Comparison of ENCODE assay signal across 25 cellular contexts in genomic region chr6:151561238-151561637, GRCh38.
"Had no signal": no experiment of that assay in that cellular context is flagged by ENCODE, and none has a peak within 500 bp of the region (broad histone marks: within the 10 kb centered on the region; RNA-seq: fewer than 3 reads in every experiment).

No MANE protein-coding gene starts in this region.

- DNase-seq: cortex of kidney; effector CD8-positive, alpha-beta T cell; effector memory CD8-positive, alpha-beta T cell; endodermal cell; erythroblast; esophagus squamous epithelium; foreskin melanocyte; gastrocnemius medialis; glutamatergic neuron; head of caudate nucleus; heart right ventricle; hippocampal formation; left cardiac atrium; left lung; left ventricle myocardium superior; lower lobe of right lung; mesenchymal stem cell; mucosa of descending colon; naive B cell had no signal

- H3K27ac Mint-ChIP-seq: dendritic cell treated with granulocyte-macrophage colony-stimulating factor and Interleukin-4, amounts not matched to agents 40 ng/mL and 50 ng/mL, for 4 days; effector memory CD8-positive, alpha-beta T cell; endodermal cell; mesothelial cell of epicardium; naive B cell had no signal

- H3K27me3 ChIP-seq: gastrocnemius medialis, left lung had no signal

- H3K4me1 Mint-ChIP-seq: endodermal cell, mesothelial cell of epicardium, naive B cell had no signal

- H3K4me3 ChIP-seq: esophagus squamous epithelium, gastrocnemius medialis, heart right ventricle, left lung, lower lobe of right lung, mucosa of descending colon had no signal

- FAIRE-seq: islet of Langerhans, keratinocyte had no signal

- ATAC-seq: effector memory CD8-positive, alpha-beta T cell; esophagus mucosa; gastrocnemius medialis; heart right ventricle; left cardiac atrium; left lung; left ventricle myocardium superior; lower lobe of right lung; mucosa of descending colon had no signal

- H3K9me3 ChIP-seq: gastrocnemius medialis had no signal

- H3K4me3 Mint-ChIP-seq: dendritic cell treated with granulocyte-macrophage colony-stimulating factor and Interleukin-4, amounts not matched to agents 40 ng/mL and 50 ng/mL, for 4 days; effector memory CD8-positive, alpha-beta T cell; endodermal cell; mesothelial cell of epicardium; naive B cell had no signal

- H3K27ac ChIP-seq: epithelial cell of prostate, esophagus squamous epithelium, gastrocnemius medialis, heart right ventricle, left lung, lower lobe of right lung had no signal

- H3K4me1 ChIP-seq: esophagus squamous epithelium, gastrocnemius medialis, heart right ventricle, left lung, lower lobe of right lung had no signal

- H3K36me3 ChIP-seq: esophagus squamous epithelium, gastrocnemius medialis, heart right ventricle, left lung, lower lobe of right lung had no signal
